In the genomic region with DNA sequence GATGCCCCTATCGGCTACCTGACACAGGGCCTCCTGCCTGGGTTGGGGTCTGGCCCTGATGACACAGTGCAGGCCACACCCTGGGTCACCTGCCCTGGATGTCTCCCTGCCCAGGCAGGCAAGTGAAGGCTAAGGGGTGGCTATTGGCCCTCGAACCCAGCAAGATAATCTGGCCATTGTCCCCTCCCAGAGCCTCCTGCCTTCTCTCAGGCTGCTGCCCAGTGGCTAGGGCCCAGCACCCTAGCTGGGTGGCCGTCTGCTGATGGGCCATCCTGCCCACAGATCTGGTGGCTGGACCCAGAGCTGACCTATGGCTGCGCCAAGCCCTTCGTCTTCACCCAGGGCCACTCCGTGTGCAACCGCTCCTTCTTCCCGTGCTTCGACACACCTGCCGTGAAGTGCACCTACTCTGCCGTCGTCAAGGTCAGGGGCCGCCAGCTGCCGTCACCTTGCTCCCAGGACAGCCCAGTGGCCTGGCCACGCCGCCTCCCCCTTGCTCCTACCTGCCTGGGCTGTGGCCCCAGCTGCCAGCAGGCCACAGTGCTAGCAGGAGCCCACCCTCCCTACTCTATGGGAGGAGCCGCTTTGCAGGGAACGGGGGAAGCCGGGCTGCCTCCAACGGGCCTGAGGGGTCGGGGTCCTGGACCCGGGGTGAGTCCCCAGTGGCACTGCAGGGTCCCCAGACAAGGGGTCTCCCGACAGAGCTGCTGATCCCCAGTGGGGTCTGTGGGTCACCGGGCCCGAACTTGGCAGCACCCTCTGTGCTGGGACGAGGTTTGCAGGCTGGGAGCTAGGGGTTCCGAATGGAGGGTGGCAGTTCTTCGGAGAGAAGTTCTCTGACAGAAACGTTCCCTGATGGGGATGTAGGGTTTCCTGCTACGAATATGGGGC, we compare ENCODE assay signal across 26 cellular contexts. TPM values are rescaled to one million over a fixed set of nuclear protein-coding genes. Genes with fewer than 3 reads are reported as not detected.
DNase-seq lines count a peak whose midpoint lies in the region; ATAC-seq and TF ChIP-seq lines count a peak whose summit lies in the region.
"Had no signal": no experiment of that assay in that cellular context is flagged by ENCODE, and none has a peak within 500 bp of the region (broad histone marks: within the 10 kb centered on the region; RNA-seq: fewer than 3 reads in every experiment).

No MANE protein-coding gene starts in this region.

- peaks cover 4% of the 10 kb centered on the region for H3K27me3 Mint-ChIP-seq in neural crest cell (ENCODE audit: low read depth)
- H3K27me3 Mint-ChIP-seq: activated CD8-positive, alpha-beta T cell treated with anti-CD3 and anti-CD28 coated beads for 36 hours; activated naive CD8-positive, alpha-beta T cell; CD4-positive, alpha-beta memory T cell had no signal

- peaks cover 12% of the 10 kb centered on the region for H3K4me1 Mint-ChIP-seq in neural crest cell

- TF ChIP-seq CTCF in neural crest cell (conservative IDR thresholded peaks at IDR 0.05): no peak
- TF ChIP-seq CTCF in WERI-Rb-1 (IDR thresholded peaks at IDR 0.05; ENCODE audit: low read depth, low read length): no peak

- H3K9me3 ChIP-seq in WERI-Rb-1 (ENCODE audit: severe bottlenecking): no peaks in the 10 kb centered on the region
- H3K9me3 ChIP-seq in SJCRH30 (replicated peaks): no peaks in the 10 kb centered on the region
- H3K9me3 ChIP-seq: suprapubic skin, uterus had no signal

- H3K4me3 Mint-ChIP-seq in neural crest cell: peak overlapping the region; percentile 15
- H3K4me3 Mint-ChIP-seq: activated CD8-positive, alpha-beta T cell treated with anti-CD3 and anti-CD28 coated beads for 36 hours; activated naive CD8-positive, alpha-beta T cell; H9 had no signal

- intact Hi-C loops in Right ventricle myocardium superior (cut with DNase I): no loop called here

- H3K27ac ChIP-seq in WERI-Rb-1 (no peak overlapping the region), SJCRH30 (no peak overlapping the region)
- H3K27ac ChIP-seq: hepatocyte, SK-N-MC, suprapubic skin, uterus had no signal

- no peaks in the 10 kb centered on the region for H3K9me3 Mint-ChIP-seq in neural crest cell
- H3K9me3 Mint-ChIP-seq: activated CD8-positive, alpha-beta T cell treated with anti-CD3 and anti-CD28 coated beads for 36 hours; CD4-positive, alpha-beta memory T cell; H9; T-helper 2 cell treated with Interferon-gamma antibody and Interleukin-4, amounts not matched to agents 5 μg/mL and 100 μg/mL, for 36 hours had no signal

- H3K4me1 ChIP-seq in SJCRH30: peaks cover 15% of the 10 kb centered on the region

- H3K4me3 ChIP-seq in WERI-Rb-1 (ENCODE audit: low read depth, low read length) (no peak overlapping the region), SJCRH30 (no peak overlapping the region)
- H3K4me3 ChIP-seq: hepatocyte, lung, SK-N-MC, suprapubic skin, uterus had no signal

- H3K36me3 ChIP-seq in WERI-Rb-1 (peaks cover 8% of the 10 kb centered on the region; the same call in 1 of the 2 replicates), SJCRH30 (no peaks in the 10 kb centered on the region)
- H3K36me3 ChIP-seq: uterus had no signal

- no peak overlapping the region for H3K27ac Mint-ChIP-seq in neural crest cell (ENCODE audit: unreplicated experiment)
- H3K27ac Mint-ChIP-seq: activated CD8-positive, alpha-beta T cell treated with anti-CD3 and anti-CD28 coated beads for 36 hours had no signal

- ATAC-seq in Right ventricle myocardium superior (ENCODE audit: poor library complexity): no peak
- ATAC-seq: activated CD8-positive, alpha-beta T cell treated with anti-CD3 and anti-CD28 coated beads for 36 hours had no signal

- DNase-seq in stimulated activated CD4-positive, alpha-beta T cell treated with anti-CD3 and anti-CD28 coated beads, Interleukin-4, amount 100 ng/mL, for 1 hour: peak; percentile 1
- DNase-seq in stimulated activated CD4-positive, alpha-beta T cell treated with anti-CD3 and anti-CD28 coated beads, Interleukin-4, amount 100 ng/mL, for 4 hours: no peak
- DNase-seq in Right ventricle myocardium superior: peak; percentile 33
- no peak for DNase-seq in neural crest cell (ENCODE audit: low read depth, low spot score)
- DNase-seq in NCI-H510A treated with DMSO at 0.1 percent for 48 hours (lab: John Stamatoyannopoulos, UW): no peak
- DNase-seq in WERI-Rb-1: no peak
- no peak for DNase-seq in SJCRH30
- DNase-seq: activated CD8-positive, alpha-beta T cell treated with anti-CD3 and anti-CD28 coated beads for 36 hours; cerebellar nuclear complex; DMS153; erythroblast; foreskin fibroblast; H9; NCI-H1105; NCI-H2081 treated with DMSO at 0.1 percent for 48 hours; NCI-H446 treated with DMSO at 0.1 percent for 48 hours; occipital lobe; uterus had no signal

- no peaks in the 10 kb centered on the region for H3K36me3 Mint-ChIP-seq in neural crest cell (ENCODE audit: low read depth)
- H3K36me3 Mint-ChIP-seq: activated naive CD8-positive, alpha-beta T cell had no signal

- H3K27me3 ChIP-seq in WERI-Rb-1 (ENCODE audit: insufficient read depth, low read depth, severe bottlenecking) (no peaks in the 10 kb centered on the region), SJCRH30 (no peaks in the 10 kb centered on the region)
- H3K27me3 ChIP-seq: hepatocyte, suprapubic skin, uterus had no signal

RNA-seq across cellular contexts. Expression of a gene that starts 4.1 kb away (rescaled TPM):
- 89.5 TPM for total RNA-seq in Right ventricle myocardium superior
- 36.1 and 37.1 TPM in 2 replicates for total RNA-seq in neural crest cell
- 6.0 and 8.4 TPM in 2 replicates for total RNA-seq in SJCRH30 (2014; rRNA removed; shearing (Covaris generic))

RNA-seq across cellular contexts. Expression of a gene that starts 12.2 kb away (rescaled TPM):
- total RNA-seq in Right ventricle myocardium superior: 11.5 TPM
- 5.0 and 6.1 TPM in 2 replicates for total RNA-seq in neural crest cell
- 9.3 and 11.3 TPM in 2 replicates for total RNA-seq in SJCRH30 (2014; rRNA removed; shearing (Covaris generic))

RNA-seq across cellular contexts. Expression of a gene that starts 14.1 kb away (rescaled TPM):
- total RNA-seq in Right ventricle myocardium superior: 49.7 TPM
- total RNA-seq in neural crest cell: 57.7 and 62.7 TPM in 2 replicates
- total RNA-seq in SJCRH30 (2014; rRNA removed; shearing (Covaris generic)): 23.1 and 27.4 TPM in 2 replicates

RNA-seq across cellular contexts. Expression of a gene that starts 14.6 kb away (rescaled TPM):
- total RNA-seq in Right ventricle myocardium superior (5.6 TPM), neural crest cell (13.0 and 15.9 TPM in 2 replicates)
- 6.3 and 6.7 TPM in 2 replicates for total RNA-seq in SJCRH30 (2014; rRNA removed; shearing (Covaris generic))

RNA-seq across cellular contexts. Expression of a gene that starts 52.9 kb away (rescaled TPM):
- total RNA-seq in Right ventricle myocardium superior (2.0 TPM), neural crest cell (1.7 and 2.0 TPM in 2 replicates)
- 0.04 and 0.30 TPM in 2 replicates for total RNA-seq in SJCRH30 (2014; rRNA removed; shearing (Covaris generic))
- total RNA-seq: G401 had no signal

Comparison
In these comparisons a context has a peak if more than half of its experiments do, and no peak if none do; other contexts are left out.
1. DNase-seq: peak in stimulated activated CD4-positive, alpha-beta T cell treated with anti-CD3 and anti-CD28 coated beads, Interleukin-4, amount 100 ng/mL, for 1 hour (single experiment) and Right ventricle myocardium superior (single experiment); none in stimulated activated CD4-positive, alpha-beta T cell treated with anti-CD3 and anti-CD28 coated beads, Interleukin-4, amount 100 ng/mL, for 4 hours (0 of 2), neural crest cell (single experiment), NCI-H510A treated with DMSO at 0.1 percent for 48 hours (single experiment), WERI-Rb-1 (single experiment) and SJCRH30 (0 of 2).